Comparison of ENCODE assay signal across 9 cellular contexts in the genomic region with DNA sequence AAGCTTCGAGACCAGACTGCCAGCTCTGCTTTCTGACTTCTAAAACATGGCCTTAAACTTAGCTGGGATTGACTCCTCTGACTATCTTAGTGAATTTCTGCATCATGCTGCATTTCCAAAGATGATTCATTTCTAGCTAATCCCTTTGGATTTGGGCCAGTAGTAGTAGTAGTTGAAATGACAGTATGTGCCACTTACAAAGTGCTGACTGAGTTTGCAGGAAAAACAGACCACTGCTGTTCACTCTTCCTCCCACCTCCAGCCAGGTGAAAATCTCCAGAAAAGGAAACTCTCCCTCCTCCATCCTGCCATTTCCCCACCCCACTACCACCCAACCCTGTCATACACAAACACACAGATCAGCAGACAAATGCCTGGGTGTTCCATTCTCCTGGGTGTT. TPM values are rescaled to one million over a fixed set of nuclear protein-coding genes. Genes with fewer than 3 reads are reported as not detected.
A peak's percentile ranks its signal among the peaks of the same experiment; 100 is the strongest.
DNase-seq lines count a peak whose midpoint lies in the region; ATAC-seq and TF ChIP-seq lines count a peak whose summit lies in the region.
"Had no signal": no experiment of that assay in that cellular context is flagged by ENCODE, and none has a peak within 500 bp of the region (broad histone marks: within the 10 kb centered on the region; RNA-seq: fewer than 3 reads in every experiment).

No MANE protein-coding gene starts in this region.

- H3K4me3 ChIP-seq in subcutaneous abdominal adipose tissue (ENCODE audit: low read depth in 1 of 5, low read length in 5 of 5) = no peak overlapping the region

- POLR2A ChIA-PET in WTC11 (lab: Charles Lee) = no interaction called here

- H3K36me3 ChIP-seq in subcutaneous abdominal adipose tissue (ENCODE audit: control insufficient read depth in 5 of 5, insufficient read depth in 5 of 5, low read length in 5 of 5) = no peaks in the 10 kb centered on the region

- H3K4me1 ChIP-seq in subcutaneous abdominal adipose tissue (ENCODE audit: control insufficient read depth in 5 of 5, insufficient read depth in 5 of 5, low read length in 5 of 5) = no peaks in the 10 kb centered on the region

- peak overlapping the region; percentile 37 for H3K27ac ChIP-seq in subcutaneous abdominal adipose tissue (ENCODE audit: low read depth, low read length)

- peak; percentile 21; the same call in 1 of the 2 replicates for ATAC-seq in WTC11
- peak; percentile 64 to 88 for ATAC-seq in left cardiac atrium
- ATAC-seq in GM19351 (IDR thresholded peaks at IDR 0.05; ENCODE audit: unreplicated experiment) = no peak
- ATAC-seq in GM21619 (IDR thresholded peaks at IDR 0.05; ENCODE audit: unreplicated experiment) = no peak

- H3K27ac Mint-ChIP-seq in HFFc6 = peak overlapping the region; percentile 93
- no peak overlapping the region for H3K27ac Mint-ChIP-seq in WTC11

- intact Hi-C loops in left cardiac atrium (cut with DNase I) = no loop called here

- no peaks in the 10 kb centered on the region for H3K27me3 ChIP-seq in subcutaneous abdominal adipose tissue (ENCODE audit: control insufficient read depth in 5 of 5, insufficient read depth in 4 of 5, low read length in 5 of 5)

- H3K4me3 Mint-ChIP-seq in HFFc6 = peak overlapping the region; percentile 81
- no peak overlapping the region for H3K4me3 Mint-ChIP-seq in WTC11

- CTCF ChIA-PET in WTC11 (lab: Charles Lee) = interaction anchor here (4.5 kb wide), 1 partner anchor 26 kb away, joined by 26 read pairs; no protein-coding TSS in a partner anchor

- no peaks in the 10 kb centered on the region for H3K9me3 ChIP-seq in subcutaneous abdominal adipose tissue (ENCODE audit: control insufficient read depth in 5 of 5, low read length in 5 of 5)

- H3K4me1 Mint-ChIP-seq in HFFc6 (ENCODE audit: low read depth) (peaks cover 69% of the 10 kb centered on the region), WTC11 (peaks cover 49% of the 10 kb centered on the region)

- H3K27me3 Mint-ChIP-seq in HFFc6 (ENCODE audit: insufficient read depth) (no peaks in the 10 kb centered on the region; the same call in 1 of the 2 replicates), WTC11 (ENCODE audit: low read depth) (no peaks in the 10 kb centered on the region)

- TF ChIP-seq CTCF in HFFc6 (IDR thresholded peaks at IDR 0.05) (no peak), WTC11 (IDR thresholded peaks at IDR 0.05) (no peak), GM10266 (IDR thresholded peaks at IDR 0.05; ENCODE audit: control insufficient read depth, insufficient read depth, low read depth, missing control alignments) (no peak)

- no peak overlapping the region for H3K9ac ChIP-seq in subcutaneous abdominal adipose tissue (ENCODE audit: low read length in 5 of 5)

- DNase-seq in HFFc6 (peak; percentile 96), WTC11 (ENCODE audit: low spot score) (no peak), left cardiac atrium (no peak), NCI-H2196 treated with DMSO at 0.1 percent for 48 hours (lab: John Stamatoyannopoulos, UW; ENCODE audit: unreplicated experiment) (no peak), GM10266 (ENCODE audit: extremely low spot score) (no peak)
- DNase-seq: islet precursor cell had no signal

- H3K9me3 Mint-ChIP-seq in HFFc6 = peaks cover 5% of the 10 kb centered on the region
- peaks cover 9% of the 10 kb centered on the region for H3K9me3 Mint-ChIP-seq in WTC11

- peaks cover 8% of the 10 kb centered on the region for H3K36me3 Mint-ChIP-seq in HFFc6 (ENCODE audit: low read depth)
- H3K36me3 Mint-ChIP-seq in WTC11 = peaks cover 4% of the 10 kb centered on the region; the same call in 1 of the 2 replicates

TF ChIP-seq in WTC11, 78 proteins besides CTCF, POLR2A, EP300 and RAD21:
- TF ChIP-seq, protein P1, sequence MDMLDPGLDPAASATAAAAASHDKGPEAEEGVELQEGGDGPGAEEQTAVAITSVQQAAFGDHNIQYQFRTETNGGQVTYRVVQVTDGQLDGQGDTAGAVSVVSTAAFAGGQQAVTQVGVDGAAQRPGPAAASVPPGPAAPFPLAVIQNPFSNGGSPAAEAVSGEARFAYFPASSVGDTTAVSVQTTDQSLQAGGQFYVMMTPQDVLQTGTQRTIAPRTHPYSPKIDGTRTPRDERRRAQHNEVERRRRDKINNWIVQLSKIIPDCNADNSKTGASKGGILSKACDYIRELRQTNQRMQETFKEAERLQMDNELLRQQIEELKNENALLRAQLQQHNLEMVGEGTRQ (CRISPR knock-in tag; IDR thresholded peaks at IDR 0.05) = no peak
- TF ChIP-seq ATF1 (CRISPR knock-in tag; IDR thresholded peaks at IDR 0.05) (no peak), JUN (CRISPR knock-in tag; IDR thresholded peaks at IDR 0.05) (no peak), EMX1 (CRISPR knock-in tag; IDR thresholded peaks at IDR 0.05) (no peak), TEAD1 (CRISPR knock-in tag; IDR thresholded peaks at IDR 0.05) (no peak), RELA (CRISPR knock-in tag; IDR thresholded peaks at IDR 0.05; ENCODE audit: borderline replicate concordance) (no peak), FOXJ3 (CRISPR knock-in tag; IDR thresholded peaks at IDR 0.05; ENCODE audit: borderline replicate concordance) (no peak), SOX15 (CRISPR knock-in tag; IDR thresholded peaks at IDR 0.05) (no peak), SP1 (CRISPR knock-in tag; conservative IDR thresholded peaks at IDR 0.05) (no peak), KAT7 (CRISPR knock-in tag; IDR thresholded peaks at IDR 0.05; ENCODE audit: borderline replicate concordance) (no peak), HMGA2 (CRISPR knock-in tag; IDR thresholded peaks at IDR 0.05) (no peak), MYBL2 (CRISPR knock-in tag; IDR thresholded peaks at IDR 0.05) (no peak), E2F1 (CRISPR knock-in tag; IDR thresholded peaks at IDR 0.05) (no peak)
- TF ChIP-seq, protein P2, sequence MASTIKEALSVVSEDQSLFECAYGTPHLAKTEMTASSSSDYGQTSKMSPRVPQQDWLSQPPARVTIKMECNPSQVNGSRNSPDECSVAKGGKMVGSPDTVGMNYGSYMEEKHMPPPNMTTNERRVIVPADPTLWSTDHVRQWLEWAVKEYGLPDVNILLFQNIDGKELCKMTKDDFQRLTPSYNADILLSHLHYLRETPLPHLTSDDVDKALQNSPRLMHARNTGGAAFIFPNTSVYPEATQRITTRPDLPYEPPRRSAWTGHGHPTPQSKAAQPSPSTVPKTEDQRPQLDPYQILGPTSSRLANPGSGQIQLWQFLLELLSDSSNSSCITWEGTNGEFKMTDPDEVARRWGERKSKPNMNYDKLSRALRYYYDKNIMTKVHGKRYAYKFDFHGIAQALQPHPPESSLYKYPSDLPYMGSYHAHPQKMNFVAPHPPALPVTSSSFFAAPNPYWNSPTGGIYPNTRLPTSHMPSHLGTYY (CRISPR knock-in tag; IDR thresholded peaks at IDR 0.05) = no peak
- TF ChIP-seq, protein P3, sequence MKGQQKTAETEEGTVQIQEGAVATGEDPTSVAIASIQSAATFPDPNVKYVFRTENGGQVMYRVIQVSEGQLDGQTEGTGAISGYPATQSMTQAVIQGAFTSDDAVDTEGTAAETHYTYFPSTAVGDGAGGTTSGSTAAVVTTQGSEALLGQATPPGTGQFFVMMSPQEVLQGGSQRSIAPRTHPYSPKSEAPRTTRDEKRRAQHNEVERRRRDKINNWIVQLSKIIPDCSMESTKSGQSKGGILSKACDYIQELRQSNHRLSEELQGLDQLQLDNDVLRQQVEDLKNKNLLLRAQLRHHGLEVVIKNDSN (CRISPR knock-in tag; IDR thresholded peaks at IDR 0.05) = no peak

RNA-seq across cellular contexts. Expression of gene SSX2IP, which starts 8.5 kb away (rescaled TPM):
- 100 to 1,000 TPM in 4 of 6 experiments, 10 to 100 TPM in 2; 78.3 to 128 (median 121) TPM for total RNA-seq in HFFc6 (2021; fragmentation: NEBNext Ultra II Directional; extraction: Animal tissue kit (Norgen Biotek cat#: 25700))
- total RNA-seq in WTC11 (2021) (17.5 to 21.7 TPM (median 20.8 TPM) in 3 replicates), left cardiac atrium (10 to 100 TPM; 14.8 to 20.0 TPM)

Comparison
In these comparisons a context has a peak if more than half of its experiments do, and no peak if none do; other contexts are left out.
1. ATAC-seq: peak in WTC11 (single experiment) and left cardiac atrium (2 of 2); none in GM19351 (single experiment) and GM21619 (single experiment).